8 cellular contexts compared by ENCODE assay signal in genomic region chr12:4604684-4605193, GRCh38. TPM values are rescaled to one million over a fixed set of nuclear protein-coding genes. Genes with fewer than 3 reads are reported as not detected.
A peak's percentile ranks its signal among the peaks of the same experiment; 100 is the strongest.
DNase-seq lines count a peak whose midpoint lies in the region; ATAC-seq and TF ChIP-seq lines count a peak whose summit lies in the region.

No MANE protein-coding gene starts in this region.

- no peaks in the 10 kb centered on the region for H3K9me3 Mint-ChIP-seq in activated T-cell treated with anti-CD3 and anti-CD28 coated beads, Interleukin-2, amount 50 U/mL, for 4 hours

- H3K4me3 ChIP-seq in HUES64 (ENCODE audit: low read length): peak overlapping the region; percentile 92
- peak overlapping the region; percentile 67 to 88 (median 78) for H3K4me3 ChIP-seq in esophagus muscularis mucosa

- ATAC-seq in GM21423 (IDR thresholded peaks at IDR 0.05; ENCODE audit: unreplicated experiment): peak; percentile 93
- ATAC-seq in activated T-cell treated with anti-CD3 and anti-CD28 coated beads, Interleukin-2, amount 50 U/mL, for 4 hours: peak; percentile 95 to 97

- H3K4me1 ChIP-seq in HUES64 (ENCODE audit: insufficient read depth, low read length): peaks cover 7% of the 10 kb centered on the region; the same call in 1 of the 2 replicates
- H3K4me1 ChIP-seq in esophagus muscularis mucosa: peaks cover 16 to 25% (median 23%) of the 10 kb centered on the region in 4 donors

- H3K27me3 Mint-ChIP-seq in activated T-cell treated with anti-CD3 and anti-CD28 coated beads, Interleukin-2, amount 50 U/mL, for 4 hours (ENCODE audit: low read depth): peaks cover 8% of the 10 kb centered on the region

- intact Hi-C loops in esophagus muscularis mucosa (cut with DNase I): no loop called here

- H3K36me3 Mint-ChIP-seq in activated T-cell treated with anti-CD3 and anti-CD28 coated beads, Interleukin-2, amount 50 U/mL, for 4 hours (ENCODE audit: insufficient read depth): peaks cover 7% of the 10 kb centered on the region

- DNase-seq in DMS153 treated with DMSO at 0.1 percent for 48 hours (lab: John Stamatoyannopoulos, UW; ENCODE audit: unreplicated experiment) (peak; percentile 51), OCI-M2 (lab: John Stamatoyannopoulos, UW; ENCODE audit: unreplicated experiment) (peak; percentile 19), esophagus muscularis mucosa (ENCODE audit: extremely low spot score) (peak; percentile 96), myocyte (ENCODE audit: low read depth) (peak; percentile 91)
- DNase-seq in activated T-cell treated with anti-CD3 and anti-CD28 coated beads, Interleukin-2, amount 50 U/mL, for 4 hours: peak; percentile 76
- DNase-seq in stimulated activated CD8-positive, alpha-beta memory T cell treated with anti-CD3 and anti-CD28 coated beads, Interleukin-7, amount 100 ng/mL, for 4 hours (ENCODE audit: low read depth in 2 of 2): peak; percentile 58 to 69

- no peak for TF ChIP-seq EP300 in esophagus muscularis mucosa (IDR thresholded peaks at IDR 0.05)

- H3K27me3 ChIP-seq in HUES64 (ENCODE audit: insufficient read depth, low read length): 0 out of 2 replicates have a peak, but pooled peaks cover 5% of the 10 kb centered on the region
- H3K27me3 ChIP-seq in esophagus muscularis mucosa: no peaks in the 10 kb centered on the region

- H3K9me3 ChIP-seq in HUES64 (ENCODE audit: insufficient read depth, low read depth, low read length) (no peaks in the 10 kb centered on the region), esophagus muscularis mucosa (no peaks in the 10 kb centered on the region)

- H3K27ac ChIP-seq in HUES64 (ENCODE audit: low read depth, low read length): no peak overlapping the region
- peak overlapping the region; percentile 73 to 83 (median 76) for H3K27ac ChIP-seq in esophagus muscularis mucosa (replicated peaks in 1 of 4)

- H3K4me3 Mint-ChIP-seq in activated T-cell treated with anti-CD3 and anti-CD28 coated beads, Interleukin-2, amount 50 U/mL, for 4 hours: peak overlapping the region; percentile 95

- WGBS in HUES64: 3% methylated on average over 23 of the region's 25 CpGs
- whole genome bisulfite sequencing in esophagus muscularis mucosa: 0% methylated on average over 9 of the region's 25 CpGs

- peak; percentile 97 to 100 (median 97) for TF ChIP-seq CTCF in esophagus muscularis mucosa (IDR thresholded peaks at IDR 0.05)

- no peaks in the 10 kb centered on the region for H3K36me3 ChIP-seq in HUES64 (ENCODE audit: insufficient read depth, low read length)
- peaks cover 0 to 5% (median under 1%) of the 10 kb centered on the region in 4 donors for H3K36me3 ChIP-seq in esophagus muscularis mucosa

- H3K4me1 Mint-ChIP-seq in activated T-cell treated with anti-CD3 and anti-CD28 coated beads, Interleukin-2, amount 50 U/mL, for 4 hours (ENCODE audit: low read depth): peaks cover 21% of the 10 kb centered on the region

- H3K9ac ChIP-seq in HUES64 (ENCODE audit: low read depth, low read length): peak overlapping the region; percentile 81

- no peak for TF ChIP-seq POLR2A in esophagus muscularis mucosa (IDR thresholded peaks at IDR 0.05; ENCODE audit: low read depth)

RNA-seq across cellular contexts. Expression of gene DYRK4, which starts 42.7 kb away (rescaled TPM):
- polyA plus RNA-seq in HUES64 (2013, experiment 1 of 2): 12.0 TPM
- 13.9 TPM for polyA plus RNA-seq in HUES64 (2013, experiment 2 of 2)
- total RNA-seq in activated T-cell treated with anti-CD3 and anti-CD28 coated beads, Interleukin-2, amount 50 U/mL, for 4 hours: 10 to 100 TPM; 27.9 to 41.5 (median 34.1) TPM
- total RNA-seq in esophagus muscularis mucosa: 10 to 100 TPM; 35.2 to 47.8 (median 41.3) TPM
- total RNA-seq in myocyte: 42.9 and 46.3 TPM in 2 replicates
- polyA plus RNA-seq in myocyte (2012): 53.5 TPM

RNA-seq across cellular contexts. Expression of gene AKAP3, which starts 44.1 kb away (rescaled TPM):
- polyA plus RNA-seq in HUES64 (2013, experiment 1 of 2): 1.2 TPM
- polyA plus RNA-seq in HUES64 (2013, experiment 2 of 2): 1.2 TPM
- 1 to 10 TPM in 1 of 3 donors, under 1 TPM in 2; 0.65 to 1.1 (median 0.92) TPM for total RNA-seq in activated T-cell treated with anti-CD3 and anti-CD28 coated beads, Interleukin-2, amount 50 U/mL, for 4 hours
- total RNA-seq in esophagus muscularis mucosa: under 1 TPM; 0.39 to 0.83 (median 0.73) TPM
- total RNA-seq in myocyte: 3.1 and 4.2 TPM in 2 replicates
- 0.98 TPM for polyA plus RNA-seq in myocyte (2012)

RNA-seq across cellular contexts. Expression of gene NDUFA9, which starts 44.2 kb away (rescaled TPM):
- polyA plus RNA-seq in HUES64 (2013, experiment 1 of 2): 58.9 TPM
- polyA plus RNA-seq in HUES64 (2013, experiment 2 of 2): 45.5 TPM
- total RNA-seq in activated T-cell treated with anti-CD3 and anti-CD28 coated beads, Interleukin-2, amount 50 U/mL, for 4 hours: 100 to 1,000 TPM; 149 to 164 (median 151) TPM
- total RNA-seq in esophagus muscularis mucosa (10 to 100 TPM; 18.7 to 56.1 (median 32.7) TPM), myocyte (89.4 and 99.4 TPM in 2 replicates)
- polyA plus RNA-seq in myocyte (2012): 85.3 TPM

Comparison
In these comparisons a context has a peak if more than half of its experiments do, and no peak if none do; other contexts are left out.
1. DNase-seq: peak in every context shown above with its lines; median percentile 96 in esophagus muscularis mucosa; 91 in myocyte; 76 in activated T-cell treated with anti-CD3 and anti-CD28 coated beads, Interleukin-2, amount 50 U/mL, for 4 hours; 64 in stimulated activated CD8-positive, alpha-beta memory T cell treated with anti-CD3 and anti-CD28 coated beads, Interleukin-7, amount 100 ng/mL, for 4 hours; 51 in DMS153 treated with DMSO at 0.1 percent for 48 hours; 19 in OCI-M2.